8 cellular contexts compared by ENCODE assay signal in genomic region chr2:232522014-232522854, GRCh38. TPM values are rescaled to one million over a fixed set of nuclear protein-coding genes. Genes with fewer than 3 reads are reported as not detected.
DNase-seq lines count a peak whose midpoint lies in the region; ATAC-seq and TF ChIP-seq lines count a peak whose summit lies in the region.

No MANE protein-coding gene starts in this region.

- no peak overlapping the region for H3K4me3 ChIP-seq in OCI-LY3 (ENCODE audit: low read length)
- peak overlapping the region; percentile 27 to 49 (median 38) for H3K4me3 ChIP-seq in gastrocnemius medialis

- TF ChIP-seq CTCF in OCI-LY3 (IDR thresholded peaks at IDR 0.05; ENCODE audit: low read depth, low read length) (peak; percentile 51), gastrocnemius medialis (IDR thresholded peaks at IDR 0.05 in 4 of 5, conservative IDR thresholded peaks at IDR 0.05 in 1 of 5) (peak in 4 of 5 experiments; percentile 85 to 97 (median 96))

- H4K20me1 ChIP-seq in OCI-LY3 (ENCODE audit: insufficient read depth, low read length): no peaks in the 10 kb centered on the region

- H3K27me3 ChIP-seq in OCI-LY3 (ENCODE audit: low read depth, low read length) (no peaks in the 10 kb centered on the region), gastrocnemius medialis (peaks cover 0 to 7% (median 0%) of the 10 kb centered on the region in 3 donors)

- peak overlapping the region; percentile 61 for H3K4me2 ChIP-seq in OCI-LY3 (ENCODE audit: low read length)

- TF ChIP-seq POLR2A in gastrocnemius medialis (IDR thresholded peaks at IDR 0.05): no peak

- DNase-seq in DMS79 treated with DMSO at 0.1 percent for 48 hours (lab: John Stamatoyannopoulos, UW): peak; percentile 7
- DNase-seq in DMS79 (lab: John Stamatoyannopoulos, UW): no peak
- DNase-seq in activated T-helper 9 cell treated with anti-CD3 and anti-CD28 coated beads, Interleukin-2, amount 50 U/mL, for 16 hours (ENCODE audit: low read depth): peak; percentile 54
- DNase-seq in head of caudate nucleus: peak in 40 of 42 donors; percentile 35 to 88 (median 70)
- peak in 1 of 2 donors; percentile 44 for DNase-seq in gastrocnemius medialis
- no peak for DNase-seq in GOT3 (lab: John Stamatoyannopoulos, UW)

- H3K4me1 ChIP-seq in OCI-LY3 (ENCODE audit: low read length) (no peaks in the 10 kb centered on the region), gastrocnemius medialis (peaks cover 19 to 34% of the 10 kb centered on the region in 2 donors)

- no peaks in the 10 kb centered on the region for H3K36me3 ChIP-seq in OCI-LY3 (replicated peaks; ENCODE audit: low read depth, low read length)
- no peaks in the 10 kb centered on the region for H3K36me3 ChIP-seq in gastrocnemius medialis

- no peak overlapping the region for H3K9ac ChIP-seq in OCI-LY3 (ENCODE audit: low read length)

- in situ Hi-C loops in gastrocnemius medialis (cut with MboI; ENCODE audit: low sequenced_read_pairs in 4 of 4): loop anchor here in 1 of 4 donors (25.0 kb wide), 1 partner anchor 610 kb away; no protein-coding TSS in a partner anchor

- H3K27ac ChIP-seq in OCI-LY3 (ENCODE audit: low read length): no peak overlapping the region
- peak overlapping the region in 1 of 4 donors; percentile 93 for H3K27ac ChIP-seq in gastrocnemius medialis

- H3K79me2 ChIP-seq in OCI-LY3 (ENCODE audit: low read length): no peaks in the 10 kb centered on the region

- ATAC-seq in gastrocnemius medialis (peak; percentile 12 to 18), HG03280 (IDR thresholded peaks at IDR 0.05; ENCODE audit: unreplicated experiment) (no peak)

- H2AFZ ChIP-seq in OCI-LY3 (ENCODE audit: low read depth, low read length): no peak overlapping the region

- intact Hi-C loops in head of caudate nucleus (cut with DNase I) (loop anchor here (10.0 kb wide), 1 partner anchor 617 kb away; no protein-coding TSS in a partner anchor), gastrocnemius medialis (cut with DNase I; ENCODE audit: low total_unique reads) (loop anchor here (1.0 to 10.0 kb wide), 3 partner anchors 76 to 597 kb away; no protein-coding TSS in a partner anchor)

- H3K9me3 ChIP-seq in OCI-LY3 (ENCODE audit: insufficient read depth, low read length) (no peaks in the 10 kb centered on the region), gastrocnemius medialis (no peaks in the 10 kb centered on the region)

RNA-seq across cellular contexts. Expression of gene PRSS56, which starts 2.0 kb away (rescaled TPM):
- total RNA-seq in gastrocnemius medialis: 1 to 10 TPM; 1.0 to 3.2 (median 2.2) TPM

RNA-seq across cellular contexts. Expression of gene CHRND, which starts 3.7 kb away (rescaled TPM):
- total RNA-seq in gastrocnemius medialis: 100 to 1,000 TPM in 1 of 4 donors, 10 to 100 TPM in 3; 49.1 to 119 (median 81.1) TPM

RNA-seq across cellular contexts. Expression of gene CHRNG, which starts 17.3 kb away (rescaled TPM):
- 10 to 100 TPM in 3 of 4 donors, 1 to 10 TPM in 1; 3.5 to 57.5 (median 24.6) TPM for total RNA-seq in gastrocnemius medialis

RNA-seq across cellular contexts. Expression of gene TIGD1, which starts 28.1 kb away (rescaled TPM):
- 1 to 10 TPM; 1.4 to 3.0 (median 2.1) TPM for total RNA-seq in gastrocnemius medialis

RNA-seq across cellular contexts. Expression of gene EIF4E2, which starts 28.3 kb away (rescaled TPM):
- 100 to 1,000 TPM in 1 of 4 donors, 10 to 100 TPM in 3; 57.9 to 111 (median 71.2) TPM for total RNA-seq in gastrocnemius medialis

Comparison
In these comparisons a context has a peak if more than half of its experiments do, and no peak if none do; other contexts are left out.
1. DNase-seq: peak in DMS79 treated with DMSO at 0.1 percent for 48 hours (single experiment), activated T-helper 9 cell treated with anti-CD3 and anti-CD28 coated beads, Interleukin-2, amount 50 U/mL, for 16 hours (single experiment) and head of caudate nucleus (40 of 42); none in DMS79 (single experiment) and GOT3 (single experiment).